In the genomic region with DNA sequence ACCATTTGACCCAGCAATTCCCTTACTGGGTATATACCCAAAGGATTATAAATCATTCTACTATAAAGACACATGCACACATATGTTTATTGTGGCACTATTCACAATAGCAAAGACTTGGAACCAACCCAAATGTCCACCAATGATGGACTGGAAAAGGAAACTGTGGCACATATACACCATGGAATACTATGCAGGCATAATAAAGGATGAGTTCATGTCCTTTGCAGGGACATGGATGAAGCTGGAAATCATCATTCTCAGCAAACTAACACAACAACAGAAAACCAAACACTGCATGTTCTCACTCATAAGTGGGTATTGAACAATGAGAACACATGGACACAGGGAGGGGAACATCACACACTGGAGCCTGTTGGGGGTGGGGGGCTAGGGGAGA, we compare ENCODE assay signal across 1 cellular context. TPM values are rescaled to one million over a fixed set of nuclear protein-coding genes. Genes with fewer than 3 reads are reported as not detected.
"Had no signal": no experiment of that assay in that cellular context is flagged by ENCODE, and none has a peak within 500 bp of the region (broad histone marks: within the 10 kb centered on the region; RNA-seq: fewer than 3 reads in every experiment).

No MANE protein-coding gene starts in this region.

RNA-seq across cellular contexts. Expression of a gene that starts 4.6 kb away (rescaled TPM):
- total RNA-seq: osteocyte had no signal
